ENCODE assay signal across 28 cellular contexts in the genomic region with DNA sequence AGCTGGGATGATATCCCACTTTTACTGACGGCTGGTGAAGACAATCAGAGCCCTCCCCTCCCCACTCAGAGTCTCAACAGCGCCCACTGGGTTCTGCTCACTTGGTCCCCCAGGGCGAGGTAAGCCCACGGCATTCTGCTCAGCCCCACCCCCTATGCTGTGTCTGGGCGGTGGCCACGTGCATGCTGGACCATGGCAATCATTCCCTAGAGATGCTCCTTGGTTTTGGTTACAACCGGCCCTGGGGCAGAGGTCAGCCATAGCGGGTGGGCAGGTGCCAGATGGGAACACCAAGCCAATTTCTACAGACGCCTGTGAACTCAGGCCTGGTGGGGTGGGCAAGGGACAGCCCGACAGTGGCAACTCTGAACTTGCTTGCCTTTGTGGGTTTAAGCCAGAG.
"Had no signal": no experiment of that assay in that cellular context is flagged by ENCODE, and none has a peak within 500 bp of the region (broad histone marks: within the 10 kb centered on the region; RNA-seq: fewer than 3 reads in every experiment).

No MANE protein-coding gene starts in this region.

- H2AFZ ChIP-seq: parathyroid adenoma had no signal

- H3K9me3 ChIP-seq: ascending aorta, esophagus muscularis mucosa, heart right ventricle, psoas muscle, stomach, thyroid gland, upper lobe of left lung, vagina had no signal

- H3K4me1 ChIP-seq: ascending aorta, foreskin keratinocyte, parathyroid adenoma, psoas muscle, stomach, upper lobe of left lung, vagina had no signal

- H3K9ac ChIP-seq: parathyroid adenoma had no signal

- H3K27ac ChIP-seq: ascending aorta, brain microvascular endothelial cell, esophagus muscularis mucosa, foreskin keratinocyte, heart right ventricle, parathyroid adenoma, psoas muscle, skin epidermis, stomach, upper lobe of left lung, vagina had no signal

- H3K36me3 Mint-ChIP-seq: activated naive CD4-positive, alpha-beta T cell treated with anti-CD3 and anti-CD28 coated beads, Interleukin-2, amount 10 ng/mL, durations not matched to agents 7 days and 5 days had no signal

- H3K27me3 ChIP-seq: ascending aorta, brain microvascular endothelial cell, esophagus muscularis mucosa, foreskin keratinocyte, heart right ventricle, stomach, thyroid gland, upper lobe of left lung, vagina had no signal

- DNase-seq: activated CD4-positive, alpha-beta T cell treated with anti-CD3 and anti-CD28 coated beads for 36 hours; activated CD4-positive, CD25-positive, alpha-beta regulatory T cell; activated CD8-positive, alpha-beta T cell treated with anti-CD3 and anti-CD28 coated beads, Interleukin-2, amount 10 ng/mL, durations not matched to agents 7 days and 5 days; activated gamma-delta T cell; activated naive CD4-positive, alpha-beta T cell treated with anti-CD3 and anti-CD28 coated beads, Interleukin-2, amount 10 ng/mL, durations not matched to agents 7 days and 5 days; activated naive CD8-positive, alpha-beta T cell treated with anti-CD3 and anti-CD28 coated beads, Interleukin-2, amount 10 ng/mL, durations not matched to agents 7 days and 5 days; brain microvascular endothelial cell; foreskin keratinocyte; heart right ventricle; naive thymus-derived CD8-positive, alpha-beta T cell; occipital lobe; psoas muscle; right cardiac atrium; stimulated activated CD4-positive, alpha-beta T cell treated with anti-CD3 and anti-CD28 coated beads, Interleukin-4, amount 100 ng/mL, for 24 hours; stimulated activated naive B cell treated with anti-CD40 and anti-IgM and Interleukin-4, amounts not matched to agents 10 μg/mL and 1 μg/mL and 100 μg/mL, for 72 hours; stomach; T-helper 1 cell; thyroid gland; upper lobe of left lung had no signal

- H3K27me3 Mint-ChIP-seq: activated CD4-positive, alpha-beta T cell treated with anti-CD3 and anti-CD28 coated beads for 36 hours; activated naive CD4-positive, alpha-beta T cell treated with anti-CD3 and anti-CD28 coated beads, Interleukin-2, amount 10 ng/mL, durations not matched to agents 7 days and 5 days; activated naive CD8-positive, alpha-beta T cell treated with anti-CD3 and anti-CD28 coated beads, Interleukin-2, amount 10 ng/mL, durations not matched to agents 7 days and 5 days; naive thymus-derived CD8-positive, alpha-beta T cell; stimulated activated naive B cell treated with anti-CD40 and anti-IgM and Interleukin-4, amounts not matched to agents 10 μg/mL and 1 μg/mL and 100 μg/mL, for 72 hours had no signal

- H3K4me3 Mint-ChIP-seq: activated CD4-positive, alpha-beta T cell treated with anti-CD3 and anti-CD28 coated beads for 36 hours; activated CD8-positive, alpha-beta T cell treated with anti-CD3 and anti-CD28 coated beads, Interleukin-2, amount 10 ng/mL, durations not matched to agents 7 days and 5 days; activated naive CD4-positive, alpha-beta T cell treated with anti-CD3 and anti-CD28 coated beads, Interleukin-2, amount 10 ng/mL, durations not matched to agents 7 days and 5 days; activated naive CD8-positive, alpha-beta T cell treated with anti-CD3 and anti-CD28 coated beads, Interleukin-2, amount 10 ng/mL, durations not matched to agents 7 days and 5 days; mesothelial cell of epicardium; naive thymus-derived CD8-positive, alpha-beta T cell; neural crest cell; stimulated activated naive B cell treated with anti-CD40 and anti-IgM and Interleukin-4, amounts not matched to agents 10 μg/mL and 1 μg/mL and 100 μg/mL, for 72 hours; T-helper 2 cell treated with Interferon-gamma antibody and Interleukin-4, amounts not matched to agents 5 μg/mL and 100 μg/mL, for 36 hours had no signal

- H3K9me3 Mint-ChIP-seq: activated naive CD4-positive, alpha-beta T cell treated with anti-CD3 and anti-CD28 coated beads, Interleukin-2, amount 10 ng/mL, durations not matched to agents 7 days and 5 days; activated naive CD8-positive, alpha-beta T cell treated with anti-CD3 and anti-CD28 coated beads, Interleukin-2, amount 10 ng/mL, durations not matched to agents 7 days and 5 days; mesothelial cell of epicardium; naive thymus-derived CD8-positive, alpha-beta T cell; neural crest cell; stimulated activated naive B cell treated with anti-CD40 and anti-IgM and Interleukin-4, amounts not matched to agents 10 μg/mL and 1 μg/mL and 100 μg/mL, for 72 hours; T-helper 2 cell treated with Interferon-gamma antibody and Interleukin-4, amounts not matched to agents 5 μg/mL and 100 μg/mL, for 36 hours had no signal

- ATAC-seq: activated CD4-positive, alpha-beta T cell treated with anti-CD3 and anti-CD28 coated beads for 36 hours; activated CD8-positive, alpha-beta T cell treated with anti-CD3 and anti-CD28 coated beads, Interleukin-2, amount 10 ng/mL, durations not matched to agents 7 days and 5 days; foreskin keratinocyte; heart right ventricle; naive thymus-derived CD8-positive, alpha-beta T cell; psoas muscle; right cardiac atrium; stimulated activated naive B cell treated with anti-CD40 and anti-IgM and Interleukin-4, amounts not matched to agents 10 μg/mL and 1 μg/mL and 100 μg/mL, for 72 hours had no signal

- H3K4me1 Mint-ChIP-seq: activated CD4-positive, alpha-beta T cell treated with anti-CD3 and anti-CD28 coated beads for 36 hours; activated naive CD4-positive, alpha-beta T cell treated with anti-CD3 and anti-CD28 coated beads, Interleukin-2, amount 10 ng/mL, durations not matched to agents 7 days and 5 days; activated naive CD8-positive, alpha-beta T cell treated with anti-CD3 and anti-CD28 coated beads, Interleukin-2, amount 10 ng/mL, durations not matched to agents 7 days and 5 days; mesothelial cell of epicardium; naive thymus-derived CD8-positive, alpha-beta T cell; stimulated activated naive B cell treated with anti-CD40 and anti-IgM and Interleukin-4, amounts not matched to agents 10 μg/mL and 1 μg/mL and 100 μg/mL, for 72 hours had no signal

- H3K79me2 ChIP-seq: parathyroid adenoma had no signal

- H3K27ac Mint-ChIP-seq: activated CD4-positive, alpha-beta T cell treated with anti-CD3 and anti-CD28 coated beads for 36 hours; activated CD8-positive, alpha-beta T cell treated with anti-CD3 and anti-CD28 coated beads, Interleukin-2, amount 10 ng/mL, durations not matched to agents 7 days and 5 days; activated naive CD4-positive, alpha-beta T cell treated with anti-CD3 and anti-CD28 coated beads, Interleukin-2, amount 10 ng/mL, durations not matched to agents 7 days and 5 days; activated naive CD8-positive, alpha-beta T cell treated with anti-CD3 and anti-CD28 coated beads, Interleukin-2, amount 10 ng/mL, durations not matched to agents 7 days and 5 days; mesothelial cell of epicardium; naive thymus-derived CD8-positive, alpha-beta T cell; stimulated activated naive B cell treated with anti-CD40 and anti-IgM and Interleukin-4, amounts not matched to agents 10 μg/mL and 1 μg/mL and 100 μg/mL, for 72 hours; T-helper 2 cell treated with Interferon-gamma antibody and Interleukin-4, amounts not matched to agents 5 μg/mL and 100 μg/mL, for 36 hours had no signal

- H3K36me3 ChIP-seq: brain microvascular endothelial cell, thyroid gland had no signal

- H3K4me3 ChIP-seq: ascending aorta, esophagus muscularis mucosa, heart right ventricle, lung, psoas muscle, skin epidermis, stomach, thyroid gland, upper lobe of left lung, vagina had no signal
